Comparison of ENCODE assay signal across 13 cellular contexts in genomic region chr1:27237112-27237511, GRCh38.
"Had no signal": no experiment of that assay in that cellular context is flagged by ENCODE, and none has a peak within 500 bp of the region (broad histone marks: within the 10 kb centered on the region; RNA-seq: fewer than 3 reads in every experiment).

No MANE protein-coding gene starts in this region.

- H3K4me3 ChIP-seq: hepatocyte, upper lobe of right lung had no signal

- H3K27me3 ChIP-seq: hepatocyte, upper lobe of right lung had no signal

- H3K4me3 Mint-ChIP-seq: activated CD4-positive, alpha-beta memory T cell treated with anti-CD3 and anti-CD28 coated beads, Interleukin-2, amount 10 ng/mL, durations not matched to agents 7 days and 5 days; endodermal cell had no signal

- H2AFZ ChIP-seq: hepatocyte had no signal

- H3K27ac ChIP-seq: hepatocyte, upper lobe of right lung had no signal

- H3K27ac Mint-ChIP-seq: activated CD4-positive, alpha-beta memory T cell treated with anti-CD3 and anti-CD28 coated beads, Interleukin-2, amount 10 ng/mL, durations not matched to agents 7 days and 5 days; activated naive CD4-positive, alpha-beta T cell treated with anti-CD3 and anti-CD28 coated beads, Interleukin-2, amount 10 ng/mL, durations not matched to agents 7 days and 5 days; endodermal cell; stimulated activated naive CD8-positive, alpha-beta T cell treated with anti-CD3 and anti-CD28 coated beads, Interleukin-15, Interleukin-2, amounts not matched to agents 100 ng/mL and 50 ng/mL, for 24 hours had no signal

- H3K9me3 ChIP-seq: upper lobe of right lung had no signal

- DNase-seq: activated CD4-positive, alpha-beta memory T cell treated with anti-CD3 and anti-CD28 coated beads, Interleukin-2, amount 10 ng/mL, durations not matched to agents 7 days and 5 days; activated CD4-positive, alpha-beta T cell treated with anti-CD3 and anti-CD28 coated beads for 1 hour; activated CD8-positive, alpha-beta memory T cell treated with anti-CD3 and anti-CD28 coated beads, Interleukin-2, amount 50 U/mL, for 4 hours; activated naive CD4-positive, alpha-beta T cell treated with anti-CD3 and anti-CD28 coated beads, Interleukin-2, amount 10 ng/mL, durations not matched to agents 7 days and 5 days; cerebellar nuclear complex; endodermal cell; kidney glomerular epithelial cell; stimulated activated CD4-positive, alpha-beta T cell treated with anti-CD3 and anti-CD28 coated beads, Interleukin-4, amount 100 ng/mL, for 1 hour; SW 1271; T-helper 9 cell; upper lobe of right lung had no signal

- H3K9me3 Mint-ChIP-seq: activated CD4-positive, alpha-beta memory T cell treated with anti-CD3 and anti-CD28 coated beads, Interleukin-2, amount 10 ng/mL, durations not matched to agents 7 days and 5 days; activated naive CD4-positive, alpha-beta T cell treated with anti-CD3 and anti-CD28 coated beads, Interleukin-2, amount 10 ng/mL, durations not matched to agents 7 days and 5 days; endodermal cell; stimulated activated naive CD8-positive, alpha-beta T cell treated with anti-CD3 and anti-CD28 coated beads, Interleukin-15, Interleukin-2, amounts not matched to agents 100 ng/mL and 50 ng/mL, for 24 hours had no signal

- H3K27me3 Mint-ChIP-seq: activated CD4-positive, alpha-beta memory T cell treated with anti-CD3 and anti-CD28 coated beads, Interleukin-2, amount 10 ng/mL, durations not matched to agents 7 days and 5 days; stimulated activated naive CD8-positive, alpha-beta T cell treated with anti-CD3 and anti-CD28 coated beads, Interleukin-15, Interleukin-2, amounts not matched to agents 100 ng/mL and 50 ng/mL, for 24 hours had no signal

- H3K36me3 ChIP-seq: upper lobe of right lung had no signal

- ATAC-seq: upper lobe of right lung had no signal
